Comparison of ENCODE assay signal across 2 cellular contexts in the genomic region with DNA sequence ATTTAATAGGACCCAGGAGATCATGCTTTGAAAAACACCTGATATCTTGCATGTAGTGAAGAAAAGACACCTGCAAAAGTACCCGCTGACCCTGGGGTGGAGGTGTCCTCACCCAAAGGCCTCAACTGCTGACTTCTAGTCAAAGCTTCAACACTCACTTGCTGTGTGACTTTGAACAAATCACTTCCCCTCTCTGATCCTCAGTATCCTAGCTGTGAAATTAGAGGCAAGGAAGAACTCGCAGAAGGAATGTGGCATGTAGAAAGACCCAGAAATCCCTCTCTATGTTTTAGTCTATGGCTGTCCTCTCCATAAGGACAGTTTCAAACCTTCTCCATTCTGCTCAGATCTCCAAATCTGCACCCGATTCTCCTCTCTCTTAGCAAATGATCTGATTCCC.
A peak's percentile ranks its signal among the peaks of the same experiment; 100 is the strongest.
TF ChIP-seq lines count a peak whose summit lies in the region.

No MANE protein-coding gene starts in this region.

TF ChIP-seq in HepG2, 621 proteins besides CTCF, POLR2A, EP300 and RAD21:
- no peak for TF ChIP-seq ZNF775 (CRISPR knock-in tag; IDR thresholded peaks at IDR 0.05; ENCODE audit: borderline replicate concordance)
- TF ChIP-seq ZNF768 (CRISPR knock-in tag; IDR thresholded peaks at IDR 0.05), result peak; percentile 78; the same call in 1 of the 2 replicates

TF ChIP-seq in K562, 482 proteins besides CTCF, POLR2A, EP300 and RAD21 (continues in another document):
- TF ChIP-seq, protein P1, sequence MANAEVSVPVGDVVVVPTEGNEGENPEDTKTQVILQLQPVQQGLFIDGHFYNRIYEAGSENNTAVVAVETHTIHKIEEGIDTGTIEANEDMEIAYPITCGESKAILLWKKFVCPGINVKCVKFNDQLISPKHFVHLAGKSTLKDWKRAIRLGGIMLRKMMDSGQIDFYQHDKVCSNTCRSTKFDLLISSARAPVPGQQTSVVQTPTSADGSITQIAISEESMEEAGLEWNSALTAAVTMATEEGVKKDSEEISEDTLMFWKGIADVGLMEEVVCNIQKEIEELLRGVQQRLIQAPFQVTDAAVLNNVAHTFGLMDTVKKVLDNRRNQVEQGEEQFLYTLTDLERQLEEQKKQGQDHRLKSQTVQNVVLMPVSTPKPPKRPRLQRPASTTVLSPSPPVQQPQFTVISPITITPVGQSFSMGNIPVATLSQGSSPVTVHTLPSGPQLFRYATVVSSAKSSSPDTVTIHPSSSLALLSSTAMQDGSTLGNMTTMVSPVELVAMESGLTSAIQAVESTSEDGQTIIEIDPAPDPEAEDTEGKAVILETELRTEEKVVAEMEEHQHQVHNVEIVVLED (CRISPR knock-in tag; IDR thresholded peaks at IDR 0.05), result no peak
- TF ChIP-seq, protein P2, sequence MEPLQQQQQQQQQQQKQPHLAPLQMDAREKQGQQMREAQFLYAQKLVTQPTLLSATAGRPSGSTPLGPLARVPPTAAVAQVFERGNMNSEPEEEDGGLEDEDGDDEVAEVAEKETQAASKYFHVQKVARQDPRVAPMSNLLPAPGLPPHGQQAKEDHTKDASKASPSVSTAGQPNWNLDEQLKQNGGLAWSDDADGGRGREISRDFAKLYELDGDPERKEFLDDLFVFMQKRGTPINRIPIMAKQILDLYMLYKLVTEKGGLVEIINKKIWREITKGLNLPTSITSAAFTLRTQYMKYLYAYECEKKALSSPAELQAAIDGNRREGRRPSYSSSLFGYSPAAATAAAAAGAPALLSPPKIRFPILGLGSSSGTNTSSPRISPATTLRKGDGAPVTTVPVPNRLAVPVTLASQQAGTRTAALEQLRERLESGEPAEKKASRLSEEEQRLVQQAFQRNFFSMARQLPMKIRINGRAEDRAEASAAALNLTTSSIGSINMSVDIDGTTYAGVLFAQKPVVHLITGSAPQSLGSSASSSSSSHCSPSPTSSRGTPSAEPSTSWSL (CRISPR knock-in tag; IDR thresholded peaks at IDR 0.05; ENCODE audit: borderline replicate concordance), result no peak
- TF ChIP-seq HEY1 (CRISPR knock-in tag; IDR thresholded peaks at IDR 0.05; ENCODE audit: borderline replicate concordance) (no peak), HDAC6 (IDR thresholded peaks at IDR 0.05; ENCODE audit: low read depth, low read length) (no peak), ATF1 (CRISPR knock-in tag; IDR thresholded peaks at IDR 0.05) (no peak), ATF1 (tag; IDR thresholded peaks at IDR 0.05) (no peak), ZNF274 (IDR thresholded peaks at IDR 0.05; ENCODE audit: borderline replicate concordance, low read depth, low read length) (no peak), HMG20A (CRISPR knock-in tag; conservative IDR thresholded peaks at IDR 0.05) (no peak), TAF9B (IDR thresholded peaks at IDR 0.05; ENCODE audit: partially characterized antibody) (no peak), NR4A1 (CRISPR knock-in tag; IDR thresholded peaks at IDR 0.05) (no peak), NR4A1 (tag; IDR thresholded peaks at IDR 0.05) (no peak), RCOR1 (IDR thresholded peaks at IDR 0.05; ENCODE audit: borderline replicate concordance in 1 of 2, low read depth in 2 of 2, low read length in 2 of 2) (0 out of 4 replicates have a peak, but pooled peaks of 1 of the 2 experiments have one; percentile 21), HNRNPLL (IDR thresholded peaks at IDR 0.05; ENCODE audit: low read depth, low read length, poor library complexity, severe bottlenecking) (no peak), HDAC2 (IDR thresholded peaks at IDR 0.05) (0 out of 2 replicates have a peak, but pooled peaks have one; percentile 21), SMAD2 (IDR thresholded peaks at IDR 0.05; ENCODE audit: low read depth, low read length) (no peak), SP1 (CRISPR knock-in tag; IDR thresholded peaks at IDR 0.05) (no peak), TEAD4 (IDR thresholded peaks at IDR 0.05; ENCODE audit: low read length) (no peak), TEAD4 (CRISPR knock-in tag; IDR thresholded peaks at IDR 0.05; ENCODE audit: borderline replicate concordance) (no peak), RBBP5 (IDR thresholded peaks at IDR 0.05; ENCODE audit: borderline replicate concordance, insufficient read depth, low read length, poor library complexity, severe bottlenecking) (no peak), ATF7 (IDR thresholded peaks at IDR 0.05) (no peak), SREBF1 (IDR thresholded peaks at IDR 0.05; ENCODE audit: borderline replicate concordance, low read depth, low read length) (no peak), SLC30A9 (CRISPR knock-in tag; IDR thresholded peaks at IDR 0.05) (no peak), KDM1A (IDR thresholded peaks at IDR 0.05) (peak; percentile 39 to 52; a peak in 1 of 4 replicates), NFRKB (IDR thresholded peaks at IDR 0.05; ENCODE audit: low read depth) (no peak), WHSC1 (IDR thresholded peaks at IDR 0.05; ENCODE audit: low read length) (no peak), BCOR (IDR thresholded peaks at IDR 0.05) (peak; percentile 73; the same call in 1 of the 2 replicates), BDP1 (IDR thresholded peaks at IDR 0.05; ENCODE audit: insufficient read depth, insufficient read length) (no peak), ZFP36 (IDR thresholded peaks at IDR 0.05; ENCODE audit: low read depth, low read length, partially characterized antibody) (peak; percentile 52), CHD1 (IDR thresholded peaks at IDR 0.05; ENCODE audit: low read length) (no peak), COPS2 (conservative IDR thresholded peaks at IDR 0.05) (no peak), FOS (IDR thresholded peaks at IDR 0.05; ENCODE audit: extremely low read depth, insufficient read length) (no peak), MTF1 (CRISPR knock-in tag; IDR thresholded peaks at IDR 0.05; ENCODE audit: borderline replicate concordance) (no peak)
- TF ChIP-seq, protein P3, sequence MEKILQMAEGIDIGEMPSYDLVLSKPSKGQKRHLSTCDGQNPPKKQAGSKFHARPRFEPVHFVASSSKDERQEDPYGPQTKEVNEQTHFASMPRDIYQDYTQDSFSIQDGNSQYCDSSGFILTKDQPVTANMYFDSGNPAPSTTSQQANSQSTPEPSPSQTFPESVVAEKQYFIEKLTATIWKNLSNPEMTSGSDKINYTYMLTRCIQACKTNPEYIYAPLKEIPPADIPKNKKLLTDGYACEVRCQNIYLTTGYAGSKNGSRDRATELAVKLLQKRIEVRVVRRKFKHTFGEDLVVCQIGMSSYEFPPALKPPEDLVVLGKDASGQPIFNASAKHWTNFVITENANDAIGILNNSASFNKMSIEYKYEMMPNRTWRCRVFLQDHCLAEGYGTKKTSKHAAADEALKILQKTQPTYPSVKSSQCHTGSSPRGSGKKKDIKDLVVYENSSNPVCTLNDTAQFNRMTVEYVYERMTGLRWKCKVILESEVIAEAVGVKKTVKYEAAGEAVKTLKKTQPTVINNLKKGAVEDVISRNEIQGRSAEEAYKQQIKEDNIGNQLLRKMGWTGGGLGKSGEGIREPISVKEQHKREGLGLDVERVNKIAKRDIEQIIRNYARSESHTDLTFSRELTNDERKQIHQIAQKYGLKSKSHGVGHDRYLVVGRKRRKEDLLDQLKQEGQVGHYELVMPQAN (IDR thresholded peaks at IDR 0.05; ENCODE audit: borderline replicate concordance), result no peak
- TF ChIP-seq, protein P4, sequence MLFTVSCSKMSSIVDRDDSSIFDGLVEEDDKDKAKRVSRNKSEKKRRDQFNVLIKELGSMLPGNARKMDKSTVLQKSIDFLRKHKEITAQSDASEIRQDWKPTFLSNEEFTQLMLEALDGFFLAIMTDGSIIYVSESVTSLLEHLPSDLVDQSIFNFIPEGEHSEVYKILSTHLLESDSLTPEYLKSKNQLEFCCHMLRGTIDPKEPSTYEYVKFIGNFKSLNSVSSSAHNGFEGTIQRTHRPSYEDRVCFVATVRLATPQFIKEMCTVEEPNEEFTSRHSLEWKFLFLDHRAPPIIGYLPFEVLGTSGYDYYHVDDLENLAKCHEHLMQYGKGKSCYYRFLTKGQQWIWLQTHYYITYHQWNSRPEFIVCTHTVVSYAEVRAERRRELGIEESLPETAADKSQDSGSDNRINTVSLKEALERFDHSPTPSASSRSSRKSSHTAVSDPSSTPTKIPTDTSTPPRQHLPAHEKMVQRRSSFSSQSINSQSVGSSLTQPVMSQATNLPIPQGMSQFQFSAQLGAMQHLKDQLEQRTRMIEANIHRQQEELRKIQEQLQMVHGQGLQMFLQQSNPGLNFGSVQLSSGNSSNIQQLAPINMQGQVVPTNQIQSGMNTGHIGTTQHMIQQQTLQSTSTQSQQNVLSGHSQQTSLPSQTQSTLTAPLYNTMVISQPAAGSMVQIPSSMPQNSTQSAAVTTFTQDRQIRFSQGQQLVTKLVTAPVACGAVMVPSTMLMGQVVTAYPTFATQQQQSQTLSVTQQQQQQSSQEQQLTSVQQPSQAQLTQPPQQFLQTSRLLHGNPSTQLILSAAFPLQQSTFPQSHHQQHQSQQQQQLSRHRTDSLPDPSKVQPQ (CRISPR knock-in tag; IDR thresholded peaks at IDR 0.05; ENCODE audit: borderline replicate concordance), result no peak
- TF ChIP-seq, protein P5, sequence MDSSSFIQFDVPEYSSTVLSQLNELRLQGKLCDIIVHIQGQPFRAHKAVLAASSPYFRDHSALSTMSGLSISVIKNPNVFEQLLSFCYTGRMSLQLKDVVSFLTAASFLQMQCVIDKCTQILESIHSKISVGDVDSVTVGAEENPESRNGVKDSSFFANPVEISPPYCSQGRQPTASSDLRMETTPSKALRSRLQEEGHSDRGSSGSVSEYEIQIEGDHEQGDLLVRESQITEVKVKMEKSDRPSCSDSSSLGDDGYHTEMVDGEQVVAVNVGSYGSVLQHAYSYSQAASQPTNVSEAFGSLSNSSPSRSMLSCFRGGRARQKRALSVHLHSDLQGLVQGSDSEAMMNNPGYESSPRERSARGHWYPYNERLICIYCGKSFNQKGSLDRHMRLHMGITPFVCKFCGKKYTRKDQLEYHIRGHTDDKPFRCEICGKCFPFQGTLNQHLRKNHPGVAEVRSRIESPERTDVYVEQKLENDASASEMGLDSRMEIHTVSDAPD (CRISPR knock-in tag; IDR thresholded peaks at IDR 0.05), result no peak
- TF ChIP-seq, protein P6, sequence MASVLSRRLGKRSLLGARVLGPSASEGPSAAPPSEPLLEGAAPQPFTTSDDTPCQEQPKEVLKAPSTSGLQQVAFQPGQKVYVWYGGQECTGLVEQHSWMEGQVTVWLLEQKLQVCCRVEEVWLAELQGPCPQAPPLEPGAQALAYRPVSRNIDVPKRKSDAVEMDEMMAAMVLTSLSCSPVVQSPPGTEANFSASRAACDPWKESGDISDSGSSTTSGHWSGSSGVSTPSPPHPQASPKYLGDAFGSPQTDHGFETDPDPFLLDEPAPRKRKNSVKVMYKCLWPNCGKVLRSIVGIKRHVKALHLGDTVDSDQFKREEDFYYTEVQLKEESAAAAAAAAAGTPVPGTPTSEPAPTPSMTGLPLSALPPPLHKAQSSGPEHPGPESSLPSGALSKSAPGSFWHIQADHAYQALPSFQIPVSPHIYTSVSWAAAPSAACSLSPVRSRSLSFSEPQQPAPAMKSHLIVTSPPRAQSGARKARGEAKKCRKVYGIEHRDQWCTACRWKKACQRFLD (CRISPR knock-in tag; IDR thresholded peaks at IDR 0.05), result no peak
- TF ChIP-seq, protein P7, sequence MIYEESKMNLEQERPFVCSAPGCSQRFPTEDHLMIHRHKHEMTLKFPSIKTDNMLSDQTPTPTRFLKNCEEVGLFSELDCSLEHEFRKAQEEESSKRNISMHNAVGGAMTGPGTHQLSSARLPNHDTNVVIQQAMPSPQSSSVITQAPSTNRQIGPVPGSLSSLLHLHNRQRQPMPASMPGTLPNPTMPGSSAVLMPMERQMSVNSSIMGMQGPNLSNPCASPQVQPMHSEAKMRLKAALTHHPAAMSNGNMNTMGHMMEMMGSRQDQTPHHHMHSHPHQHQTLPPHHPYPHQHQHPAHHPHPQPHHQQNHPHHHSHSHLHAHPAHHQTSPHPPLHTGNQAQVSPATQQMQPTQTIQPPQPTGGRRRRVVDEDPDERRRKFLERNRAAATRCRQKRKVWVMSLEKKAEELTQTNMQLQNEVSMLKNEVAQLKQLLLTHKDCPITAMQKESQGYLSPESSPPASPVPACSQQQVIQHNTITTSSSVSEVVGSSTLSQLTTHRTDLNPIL (CRISPR knock-in tag; IDR thresholded peaks at IDR 0.05), result no peak
- TF ChIP-seq, protein P8, sequence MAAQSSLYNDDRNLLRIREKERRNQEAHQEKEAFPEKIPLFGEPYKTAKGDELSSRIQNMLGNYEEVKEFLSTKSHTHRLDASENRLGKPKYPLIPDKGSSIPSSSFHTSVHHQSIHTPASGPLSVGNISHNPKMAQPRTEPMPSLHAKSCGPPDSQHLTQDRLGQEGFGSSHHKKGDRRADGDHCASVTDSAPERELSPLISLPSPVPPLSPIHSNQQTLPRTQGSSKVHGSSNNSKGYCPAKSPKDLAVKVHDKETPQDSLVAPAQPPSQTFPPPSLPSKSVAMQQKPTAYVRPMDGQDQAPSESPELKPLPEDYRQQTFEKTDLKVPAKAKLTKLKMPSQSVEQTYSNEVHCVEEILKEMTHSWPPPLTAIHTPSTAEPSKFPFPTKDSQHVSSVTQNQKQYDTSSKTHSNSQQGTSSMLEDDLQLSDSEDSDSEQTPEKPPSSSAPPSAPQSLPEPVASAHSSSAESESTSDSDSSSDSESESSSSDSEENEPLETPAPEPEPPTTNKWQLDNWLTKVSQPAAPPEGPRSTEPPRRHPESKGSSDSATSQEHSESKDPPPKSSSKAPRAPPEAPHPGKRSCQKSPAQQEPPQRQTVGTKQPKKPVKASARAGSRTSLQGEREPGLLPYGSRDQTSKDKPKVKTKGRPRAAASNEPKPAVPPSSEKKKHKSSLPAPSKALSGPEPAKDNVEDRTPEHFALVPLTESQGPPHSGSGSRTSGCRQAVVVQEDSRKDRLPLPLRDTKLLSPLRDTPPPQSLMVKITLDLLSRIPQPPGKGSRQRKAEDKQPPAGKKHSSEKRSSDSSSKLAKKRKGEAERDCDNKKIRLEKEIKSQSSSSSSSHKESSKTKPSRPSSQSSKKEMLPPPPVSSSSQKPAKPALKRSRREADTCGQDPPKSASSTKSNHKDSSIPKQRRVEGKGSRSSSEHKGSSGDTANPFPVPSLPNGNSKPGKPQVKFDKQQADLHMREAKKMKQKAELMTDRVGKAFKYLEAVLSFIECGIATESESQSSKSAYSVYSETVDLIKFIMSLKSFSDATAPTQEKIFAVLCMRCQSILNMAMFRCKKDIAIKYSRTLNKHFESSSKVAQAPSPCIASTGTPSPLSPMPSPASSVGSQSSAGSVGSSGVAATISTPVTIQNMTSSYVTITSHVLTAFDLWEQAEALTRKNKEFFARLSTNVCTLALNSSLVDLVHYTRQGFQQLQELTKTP (IDR thresholded peaks at IDR 0.05; ENCODE audit: low read depth in 1 of 2, partially characterized antibody in 2 of 2), result no peak
- TF ChIP-seq, protein P9, sequence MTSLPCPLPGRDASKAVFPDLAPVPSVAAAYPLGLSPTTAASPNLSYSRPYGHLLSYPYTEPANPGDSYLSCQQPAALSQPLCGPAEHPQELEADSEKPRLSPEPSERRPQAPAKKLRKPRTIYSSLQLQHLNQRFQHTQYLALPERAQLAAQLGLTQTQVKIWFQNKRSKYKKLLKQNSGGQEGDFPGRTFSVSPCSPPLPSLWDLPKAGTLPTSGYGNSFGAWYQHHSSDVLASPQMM (CRISPR knock-in tag; IDR thresholded peaks at IDR 0.05), result no peak
- TF ChIP-seq, protein P10, sequence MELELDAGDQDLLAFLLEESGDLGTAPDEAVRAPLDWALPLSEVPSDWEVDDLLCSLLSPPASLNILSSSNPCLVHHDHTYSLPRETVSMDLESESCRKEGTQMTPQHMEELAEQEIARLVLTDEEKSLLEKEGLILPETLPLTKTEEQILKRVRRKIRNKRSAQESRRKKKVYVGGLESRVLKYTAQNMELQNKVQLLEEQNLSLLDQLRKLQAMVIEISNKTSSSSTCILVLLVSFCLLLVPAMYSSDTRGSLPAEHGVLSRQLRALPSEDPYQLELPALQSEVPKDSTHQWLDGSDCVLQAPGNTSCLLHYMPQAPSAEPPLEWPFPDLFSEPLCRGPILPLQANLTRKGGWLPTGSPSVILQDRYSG (tag; conservative IDR thresholded peaks at IDR 0.05; ENCODE audit: low read depth), result no peak
